1 cellular context compared by ENCODE assay signal in genomic region chr9:110115341-110115820, GRCh38.
TF ChIP-seq lines count a peak whose summit lies in the region.

No MANE protein-coding gene starts in this region.

TF ChIP-seq in endothelial cell of umbilical vein, 7 proteins besides CTCF, POLR2A, EP300 and RAD21 (continued from another document):
- TF ChIP-seq GATA2 (IDR thresholded peaks at IDR 0.05; ENCODE audit: insufficient read depth, insufficient read length, low read depth, low read length) = no peak
